21 cellular contexts compared by ENCODE assay signal in the genomic region with DNA sequence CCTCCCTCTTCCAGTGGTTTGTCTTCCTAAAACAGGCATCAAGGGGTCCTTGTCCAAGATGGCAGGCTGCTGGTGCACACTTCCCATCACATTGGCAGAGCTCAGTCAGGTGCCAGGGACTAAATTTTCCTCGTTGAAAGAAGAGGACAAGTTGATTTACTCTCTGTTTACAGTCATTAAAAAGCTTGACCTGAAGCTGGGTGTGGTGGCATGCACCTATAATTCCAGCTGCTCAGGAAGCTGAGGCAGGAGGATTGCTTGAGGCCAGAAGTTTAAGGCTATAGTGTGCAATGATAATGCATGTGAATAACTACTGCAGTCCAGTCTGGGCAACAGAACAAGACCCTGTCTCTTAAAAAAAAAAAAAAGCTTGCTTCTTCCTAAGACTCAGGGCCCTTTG.
"Had no signal": no experiment of that assay in that cellular context is flagged by ENCODE, and none has a peak within 500 bp of the region (broad histone marks: within the 10 kb centered on the region; RNA-seq: fewer than 3 reads in every experiment).

No MANE protein-coding gene starts in this region.

- DNase-seq: cortex of kidney; effector memory CD8-positive, alpha-beta T cell; erythroblast; hypothalamus; immature natural killer cell; left lung; naive B cell; stimulated activated CD4-positive, alpha-beta T cell treated with anti-CD3 and anti-CD28 coated beads, Interleukin-2, amount 100 ng/mL, for 24 hours; stimulated activated CD4-positive, alpha-beta T cell treated with anti-CD3 and anti-CD28 coated beads, Interleukin-4, amount 100 ng/mL, for 24 hours; stimulated activated naive CD4-positive, alpha-beta T cell treated with Interleukin-2 at 50 U/mL for 16 hours; stomach; thyroid gland; upper lobe of left lung had no signal

- H3K4me3 ChIP-seq: left lung, right atrium auricular region, stomach, thyroid gland, upper lobe of left lung had no signal

- H3K4me1 Mint-ChIP-seq: central memory CD8-positive, alpha-beta T cell; immature natural killer cell; naive B cell; neural crest cell; stimulated activated effector memory CD8-positive, alpha-beta T cell treated with anti-CD3 and anti-CD28 coated beads, Interleukin-12 subunit alpha, Interleukin-12 subunit beta, amount 100 ng/mL, for 72 hours had no signal

- H3K27me3 Mint-ChIP-seq: natural killer cell treated with Interleukin-12 subunit alpha and Interleukin-12 subunit beta and Interleukin-15 and Interleukin-18, amount 100 ng/mL, for 72 hours had no signal

- H3K27ac Mint-ChIP-seq: effector memory CD8-positive, alpha-beta T cell; immature natural killer cell; naive B cell; natural killer cell treated with Interleukin-12 subunit alpha and Interleukin-12 subunit beta and Interleukin-15 and Interleukin-18, amount 100 ng/mL, for 72 hours; progenitor cell of endocrine pancreas; stimulated activated effector memory CD8-positive, alpha-beta T cell treated with anti-CD3 and anti-CD28 coated beads, Interleukin-12 subunit alpha, Interleukin-12 subunit beta, amount 100 ng/mL, for 72 hours had no signal

- H3K36me3 ChIP-seq: left lung, right atrium auricular region, stomach, thyroid gland, upper lobe of left lung had no signal

- H3K79me2 ChIP-seq: parathyroid adenoma had no signal

- H3K36me3 Mint-ChIP-seq: immature natural killer cell; naive B cell; natural killer cell treated with Interleukin-12 subunit alpha and Interleukin-12 subunit beta and Interleukin-15 and Interleukin-18, amount 100 ng/mL, for 72 hours; stimulated activated effector memory CD8-positive, alpha-beta T cell treated with anti-CD3 and anti-CD28 coated beads, Interleukin-12 subunit alpha, Interleukin-12 subunit beta, amount 100 ng/mL, for 72 hours had no signal

- H3K9me3 Mint-ChIP-seq: central memory CD8-positive, alpha-beta T cell; effector memory CD8-positive, alpha-beta T cell; immature natural killer cell; naive B cell; natural killer cell treated with Interleukin-12 subunit alpha and Interleukin-12 subunit beta and Interleukin-15 and Interleukin-18, amount 100 ng/mL, for 72 hours; neural crest cell; stimulated activated effector memory CD8-positive, alpha-beta T cell treated with anti-CD3 and anti-CD28 coated beads, Interleukin-12 subunit alpha, Interleukin-12 subunit beta, amount 100 ng/mL, for 72 hours had no signal

- H2AFZ ChIP-seq: parathyroid adenoma had no signal

- H3K4me1 ChIP-seq: left lung, parathyroid adenoma, right atrium auricular region, stomach, upper lobe of left lung had no signal

- ATAC-seq: effector memory CD8-positive, alpha-beta T cell; left lung; natural killer cell treated with Interleukin-12 subunit alpha and Interleukin-12 subunit beta and Interleukin-15 and Interleukin-18, amount 100 ng/mL, for 72 hours; sciatic nerve; stimulated activated effector memory CD8-positive, alpha-beta T cell treated with anti-CD3 and anti-CD28 coated beads, Interleukin-12 subunit alpha, Interleukin-12 subunit beta, amount 100 ng/mL, for 72 hours had no signal

- H3K27me3 ChIP-seq: left lung, right atrium auricular region, stomach, thyroid gland, upper lobe of left lung had no signal

- H3K4me3 Mint-ChIP-seq: central memory CD8-positive, alpha-beta T cell; effector memory CD8-positive, alpha-beta T cell; immature natural killer cell; naive B cell; natural killer cell treated with Interleukin-12 subunit alpha and Interleukin-12 subunit beta and Interleukin-15 and Interleukin-18, amount 100 ng/mL, for 72 hours; neural crest cell; stimulated activated effector memory CD8-positive, alpha-beta T cell treated with anti-CD3 and anti-CD28 coated beads, Interleukin-12 subunit alpha, Interleukin-12 subunit beta, amount 100 ng/mL, for 72 hours had no signal

- H3K27ac ChIP-seq: left lung, parathyroid adenoma, right atrium auricular region, stomach, thyroid gland, upper lobe of left lung had no signal

- H3K9me3 ChIP-seq: left lung, right atrium auricular region, stomach, thyroid gland, upper lobe of left lung had no signal

- H3K9ac ChIP-seq: parathyroid adenoma had no signal
